Comparison of ENCODE assay signal across 8 cellular contexts in genomic region chr1:29202584-29203340, GRCh38. TPM values are rescaled to one million over a fixed set of nuclear protein-coding genes. Genes with fewer than 3 reads are reported as not detected.
DNase-seq lines count a peak whose midpoint lies in the region; ATAC-seq and TF ChIP-seq lines count a peak whose summit lies in the region.

No MANE protein-coding gene starts in this region.

- peak; percentile 94 for TF ChIP-seq CTCF in kidney epithelial cell (IDR thresholded peaks at IDR 0.05; ENCODE audit: insufficient read depth, low read length, poor library complexity, severe bottlenecking)

- H3K27me3 Mint-ChIP-seq in central memory CD8-positive, alpha-beta T cell, result no peaks in the 10 kb centered on the region

- peaks cover 4% of the 10 kb centered on the region for H3K36me3 Mint-ChIP-seq in central memory CD8-positive, alpha-beta T cell (ENCODE audit: insufficient read depth)

- ATAC-seq in HG03280 (IDR thresholded peaks at IDR 0.05; ENCODE audit: unreplicated experiment) (peak; percentile 73), HG02885 (IDR thresholded peaks at IDR 0.05; ENCODE audit: poor library complexity, unreplicated experiment) (no peak)
- peak; percentile 80 for ATAC-seq in central memory CD8-positive, alpha-beta T cell (replicated peaks; ENCODE audit: extremely low read depth, poor library complexity, severe bottlenecking)

- H3K4me1 Mint-ChIP-seq in central memory CD8-positive, alpha-beta T cell, result no peaks in the 10 kb centered on the region

- no peak overlapping the region for H3K4me3 Mint-ChIP-seq in central memory CD8-positive, alpha-beta T cell

- no peak overlapping the region for H3K4me3 ChIP-seq in kidney epithelial cell (ENCODE audit: low read depth, low read length)

- no peaks in the 10 kb centered on the region for H3K27me3 ChIP-seq in kidney epithelial cell (ENCODE audit: control insufficient read depth, insufficient read depth, low read length)

- H3K36me3 ChIP-seq in kidney epithelial cell (ENCODE audit: control insufficient read depth, insufficient read depth, low read length), result peaks cover 5% of the 10 kb centered on the region

- peak; percentile 95 for DNase-seq in GM04504 (ENCODE audit: low read depth)
- DNase-seq in NCI-H345 treated with DMSO at 0.1 percent for 48 hours (lab: John Stamatoyannopoulos, UW; ENCODE audit: unreplicated experiment), result peak; percentile 46
- DNase-seq in activated CD4-positive, CD25-positive, alpha-beta regulatory T cell treated with anti-CD3 and anti-CD28 coated beads, Interleukin-2, amount 50 U/mL, for 16 hours (ENCODE audit: low read depth, low spot score), result peak; percentile 87
- DNase-seq in central memory CD8-positive, alpha-beta T cell (ENCODE audit: low spot score in 2 of 2), result peak; percentile 73 to 90
- DNase-seq in kidney epithelial cell (ENCODE audit: low read depth), result peak; percentile 91
- peak; percentile 77 to 83 for DNase-seq in stimulated activated CD4-positive, alpha-beta T cell treated with anti-CD3 and anti-CD28 coated beads, Interleukin-15, amount 100 ng/mL, for 1 hour (ENCODE audit: low read depth in 1 of 2, low spot score in 1 of 2)

- no peak overlapping the region for H3K27ac Mint-ChIP-seq in central memory CD8-positive, alpha-beta T cell (ENCODE audit: low read depth)

- H3K9me3 Mint-ChIP-seq in central memory CD8-positive, alpha-beta T cell, result no peaks in the 10 kb centered on the region

RNA-seq across cellular contexts. Expression of gene SRSF4, which starts 21.1 kb away (rescaled TPM):
- 30.0 and 40.2 TPM in 2 replicates for total RNA-seq in kidney epithelial cell

RNA-seq across cellular contexts. Expression of gene MECR, which starts 28.0 kb away (rescaled TPM):
- total RNA-seq in kidney epithelial cell, result 23.6 and 30.5 TPM in 2 replicates

RNA-seq across cellular contexts. Expression of gene PTPRU, which starts 33.6 kb away (rescaled TPM):
- 55.4 and 80.4 TPM in 2 replicates for total RNA-seq in kidney epithelial cell
